ENCODE assay signal across 26 cellular contexts in genomic region chr3:174191895-174192294, GRCh38.
"Had no signal": no experiment of that assay in that cellular context is flagged by ENCODE, and none has a peak within 500 bp of the region (broad histone marks: within the 10 kb centered on the region; RNA-seq: fewer than 3 reads in every experiment).

No MANE protein-coding gene starts in this region.

- H3K9me3 ChIP-seq: esophagus muscularis mucosa, gastroesophageal sphincter, heart left ventricle, lower lobe of right lung, prostate gland, right atrium auricular region, suprapubic skin, vagina had no signal

- H3K27me3 ChIP-seq: esophagus muscularis mucosa, foreskin keratinocyte, gastroesophageal sphincter, heart left ventricle, right atrium auricular region, suprapubic skin, vagina had no signal

- DNase-seq: cortex of kidney; effector memory CD8-positive, alpha-beta T cell; foreskin keratinocyte; heart left ventricle; hippocampal formation; islet precursor cell; left ventricle myocardium superior; lower lobe of right lung; naive thymus-derived CD8-positive, alpha-beta T cell; nephron progenitor cell; nucleus accumbens; stimulated activated CD4-positive, alpha-beta T cell treated with anti-CD3 and anti-CD28 coated beads, Interleukin-12 subunit alpha, Interleukin-12 subunit beta, amount 100 ng/mL, for 4 hours; stimulated activated CD4-positive, alpha-beta T cell treated with anti-CD3 and anti-CD28 coated beads, Interleukin-1b, Interleukin-23, amount 100 ng/mL, for 48 hours; stimulated activated CD4-positive, alpha-beta T cell treated with anti-CD3 and anti-CD28 coated beads, Interleukin-4, amount 100 ng/mL, for 1 hour; stimulated activated CD8-positive, alpha-beta memory T cell treated with anti-CD3 and anti-CD28 coated beads, Interleukin-4, amount 100 ng/mL, for 48 hours; stimulated activated naive CD4-positive, alpha-beta T cell; stimulated activated naive CD8-positive, alpha-beta T cell treated with anti-CD3 and anti-CD28 coated beads, Interleukin-15, amount 100 ng/mL, for 72 hours; trophoblast cell had no signal

- H3K4me2 ChIP-seq: smooth muscle cell had no signal

- H3K4me3 ChIP-seq: esophagus muscularis mucosa, gastroesophageal sphincter, lower lobe of right lung, prostate gland, right atrium auricular region, smooth muscle cell, suprapubic skin, vagina had no signal

- ATAC-seq: effector memory CD8-positive, alpha-beta T cell; gastroesophageal sphincter; lower lobe of right lung; naive thymus-derived CD8-positive, alpha-beta T cell; sciatic nerve; stimulated activated naive CD8-positive, alpha-beta T cell treated with anti-CD3 and anti-CD28 coated beads, Interleukin-15, amount 100 ng/mL, for 72 hours had no signal

- H3K27ac ChIP-seq: esophagus muscularis mucosa, foreskin keratinocyte, gastroesophageal sphincter, lower lobe of right lung, prostate gland, right atrium auricular region, suprapubic skin, vagina had no signal

- H3K36me3 ChIP-seq: esophagus muscularis mucosa, gastroesophageal sphincter, heart left ventricle, lower lobe of right lung, prostate gland, right atrium auricular region, suprapubic skin, vagina had no signal

- H3K4me1 ChIP-seq: foreskin keratinocyte, lower lobe of right lung, prostate gland, right atrium auricular region, suprapubic skin, vagina had no signal
